Comparison of ENCODE assay signal across 23 cellular contexts in the genomic region with DNA sequence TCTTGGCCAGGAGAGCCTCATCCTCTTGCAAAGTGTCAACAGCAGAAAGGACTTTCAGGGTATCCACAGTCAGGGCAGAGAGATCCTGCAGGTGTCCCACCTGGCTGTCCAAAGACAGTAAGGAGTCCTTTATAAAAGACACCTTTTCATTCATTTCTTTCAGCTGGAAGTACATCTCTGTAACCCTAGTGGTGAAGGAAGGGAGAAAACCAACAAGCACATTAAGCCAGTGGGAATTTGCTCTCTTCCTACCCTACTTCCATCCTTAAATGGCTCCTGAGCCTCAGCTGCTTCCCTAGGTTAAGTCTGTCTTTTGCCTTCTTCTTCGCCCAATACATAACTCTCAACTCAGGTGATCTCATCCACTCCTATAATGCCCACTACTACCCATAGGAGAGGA.
A peak's percentile ranks its signal among the peaks of the same experiment; 100 is the strongest.
DNase-seq lines count a peak whose midpoint lies in the region; FAIRE-seq and TF ChIP-seq lines count a peak whose summit lies in the region.
"Had no signal": no experiment of that assay in that cellular context is flagged by ENCODE, and none has a peak within 500 bp of the region (broad histone marks: within the 10 kb centered on the region; RNA-seq: fewer than 3 reads in every experiment).

No MANE protein-coding gene starts in this region.

- H4K20me1 ChIP-seq in H1 (replicated peaks in 1 of 2; ENCODE audit: control insufficient read depth in 1 of 2, insufficient read depth in 2 of 2, low read length in 2 of 2) = no peaks in the 10 kb centered on the region
- H4K20me1 ChIP-seq: BLaER1 treated with 17β-estradiol and CSF1 and Interleukin-3, amounts not matched to agents 10 nM and 100 nM had no signal

- H3K4me1 ChIP-seq in H1 (replicated peaks in 1 of 4; ENCODE audit: control insufficient read depth in 3 of 4, insufficient read depth in 4 of 4, low read length in 3 of 4) = no peaks in the 10 kb centered on the region
- no peaks in the 10 kb centered on the region for H3K4me1 ChIP-seq in mesendoderm (ENCODE audit: control insufficient read depth, low read depth, low read length)
- H3K4me1 ChIP-seq in vagina = no peaks in the 10 kb centered on the region
- H3K4me1 ChIP-seq: SJCRH30 had no signal

- H4K8ac ChIP-seq in H1 (ENCODE audit: extremely low read depth, insufficient read depth, low read length) = no peak overlapping the region
- H4K8ac ChIP-seq in mesendoderm (ENCODE audit: low read depth, low read length) = no peak overlapping the region

- H2BK120ac ChIP-seq in H1 (replicated peaks; ENCODE audit: low read depth, low read length) (no peak overlapping the region), mesendoderm (ENCODE audit: low read depth, low read length) (no peak overlapping the region)

- no peak overlapping the region for H3K4me2 ChIP-seq in H1 (ENCODE audit: insufficient read depth in 1 of 2, low read depth in 2 of 2, low read length in 2 of 2)
- H3K4me2 ChIP-seq in mesendoderm (ENCODE audit: low read length) = no peak overlapping the region
- H3K4me2 ChIP-seq: BLaER1 treated with 17β-estradiol and CSF1 and Interleukin-3, amounts not matched to agents 10 nM and 100 nM had no signal

- no peak overlapping the region for H2AFZ ChIP-seq in H1 (ENCODE audit: low read length)

- no peak overlapping the region for H2BK5ac ChIP-seq in H1 (ENCODE audit: low read depth, low read length)
- no peak overlapping the region for H2BK5ac ChIP-seq in mesendoderm (ENCODE audit: low read length)

- H3K4ac ChIP-seq in H1 (replicated peaks; ENCODE audit: insufficient read length, low read depth, low read length) (no peak overlapping the region), mesendoderm (ENCODE audit: low read depth, low read length) (no peak overlapping the region)

- H3K4me3 ChIP-seq in H1 (ENCODE audit: extremely low read depth in 1 of 4, insufficient read depth in 2 of 4, low read depth in 3 of 4, low read length in 4 of 4) (no peak overlapping the region), mesendoderm (ENCODE audit: low read length) (no peak overlapping the region), vagina (no peak overlapping the region)
- H3K4me3 ChIP-seq: BLaER1 treated with 17β-estradiol and CSF1 and Interleukin-3, amounts not matched to agents 10 nM and 100 nM; MG63; SJCRH30 had no signal

- WGBS in H1 (ENCODE audit: extremely low coverage in 1 of 2, insufficient coverage in 1 of 2, insufficient read length in 1 of 2, insufficient replicate concordance in 2 of 2, low coverage in 1 of 2, low lambda C conversion rate in 2 of 2, missing lambda C conversion rate in 1 of 2), 2 experiments = 86% methylated on average over 1 of the region's 1 CpG; no CpG with 5 or more reads in 1 of the 2 experiments
- WGBS in mesendoderm (ENCODE audit: extremely low coverage, insufficient coverage, low lambda C conversion rate) = no CpG with 5 or more reads among the region's 1 CpG

- in situ Hi-C loops in SK-MEL-5 (cut with HindIII; ENCODE audit: low pct_unique_long_range_greater_than_20kb, low sequenced_read_pairs) = no loop called here

- TF ChIP-seq POLR2A in H1 (IDR thresholded peaks at IDR 0.05; ENCODE audit: control extremely low read depth in 1 of 2, low read depth in 2 of 2, low read length in 2 of 2) = no peak
- no peak for TF ChIP-seq POLR2A in vagina (IDR thresholded peaks at IDR 0.05)

- TF ChIP-seq CTCF in GM12872 (IDR thresholded peaks at IDR 0.05; ENCODE audit: insufficient read depth, low read depth, low read length) (0 out of 3 replicates have a peak, but pooled peaks have one; percentile 8), H1 (IDR thresholded peaks at IDR 0.05; ENCODE audit: control extremely low read depth in 1 of 3, insufficient read depth in 1 of 3, low read depth in 1 of 3, low read length in 3 of 3) (peak in 1 of 3 experiments; percentile 42; a peak in 1 of 4 replicates), vagina (IDR thresholded peaks at IDR 0.05) (no peak)

- H4K91ac ChIP-seq in H1 (replicated peaks; ENCODE audit: insufficient read length, low read length) = no peak overlapping the region

- H3K27me3 ChIP-seq in H1 (replicated peaks in 1 of 4; ENCODE audit: control insufficient read depth in 3 of 4, extremely low read depth in 1 of 4, insufficient read depth in 3 of 4, low read length in 3 of 4) = no peaks in the 10 kb centered on the region
- no peaks in the 10 kb centered on the region for H3K27me3 ChIP-seq in mesendoderm (ENCODE audit: insufficient read depth, low read length, poor library complexity)
- no peaks in the 10 kb centered on the region for H3K27me3 ChIP-seq in vagina
- H3K27me3 ChIP-seq: BLaER1 treated with 17β-estradiol and CSF1 and Interleukin-3, amounts not matched to agents 10 nM and 100 nM; MG63; SJCRH30 had no signal

- intact Hi-C loops in vagina (cut with DNase I) = no loop called here

- no peak overlapping the region for H2BK15ac ChIP-seq in H1 (ENCODE audit: low read length)
- no peak overlapping the region for H2BK15ac ChIP-seq in mesendoderm (replicated peaks; ENCODE audit: low read depth)

- H2AK5ac ChIP-seq in H1 (ENCODE audit: low read depth, low read length) (no peak overlapping the region), mesendoderm (ENCODE audit: low read length) (no peak overlapping the region)

- H3K9me3 ChIP-seq in H1 (ENCODE audit: insufficient read depth in 2 of 2, low read depth in 1 of 2, low read length in 1 of 2) = no peaks in the 10 kb centered on the region
- H3K9me3 ChIP-seq in vagina = no peaks in the 10 kb centered on the region
- H3K9me3 ChIP-seq: BLaER1 treated with 17β-estradiol and CSF1 and Interleukin-3, amounts not matched to agents 10 nM and 100 nM; MG63; SJCRH30 had no signal

- H3K18ac ChIP-seq in H1 (ENCODE audit: extremely low read depth, low read length) = no peak overlapping the region
- no peak overlapping the region for H3K18ac ChIP-seq in mesendoderm (ENCODE audit: low read length)

- TF ChIP-seq EP300 in H1 (IDR thresholded peaks at IDR 0.05; ENCODE audit: borderline replicate concordance in 1 of 2, low read depth in 2 of 2, low read length in 2 of 2) = no peak

- H3K14ac ChIP-seq in H1 (ENCODE audit: insufficient read length) = no peak overlapping the region

- peak; percentile 66 for FAIRE-seq in H1 (lab: Jason Lieb, UNC)

- no peak overlapping the region for H2BK12ac ChIP-seq in H1 (ENCODE audit: low read depth, low read length)

- H4K5ac ChIP-seq in H1 (ENCODE audit: insufficient read length, low read depth, low read length) = no peak overlapping the region
- H4K5ac ChIP-seq in mesendoderm (ENCODE audit: low read length) = no peak overlapping the region

- no peak for TF ChIP-seq RAD21 in H1 (IDR thresholded peaks at IDR 0.05 in 1 of 2, conservative IDR thresholded peaks at IDR 0.05 in 1 of 2; ENCODE audit: low read depth in 2 of 2, low read length in 2 of 2)

- H2BK20ac ChIP-seq in H1 (ENCODE audit: low read length) = no peak overlapping the region

- POLR2A ChIA-PET in H1 (lab: Charles Lee; ENCODE audit: partially characterized antibody) = no interaction called here

- H3K79me1 ChIP-seq in H1 (ENCODE audit: low read depth, low read length) = no peaks in the 10 kb centered on the region
- no peaks in the 10 kb centered on the region for H3K79me1 ChIP-seq in mesendoderm (ENCODE audit: low read length)

- H3K23ac ChIP-seq in H1 (ENCODE audit: insufficient read length) = no peak overlapping the region
- no peak overlapping the region for H3K23ac ChIP-seq in mesendoderm (ENCODE audit: low read length)

- no peak overlapping the region for H3K27ac ChIP-seq in H1 (ENCODE audit: low read depth, low read length)
- H3K27ac ChIP-seq in mesendoderm (ENCODE audit: low read depth, low read length) = no peak overlapping the region
- H3K27ac ChIP-seq in vagina = no peak overlapping the region
- H3K27ac ChIP-seq: BLaER1 treated with 17β-estradiol and CSF1 and Interleukin-3, amounts not matched to agents 10 nM and 100 nM; SJCRH30 had no signal

- H3K56ac ChIP-seq in H1 (replicated peaks; ENCODE audit: insufficient read length, low read depth, low read length) (no peak overlapping the region), mesendoderm (ENCODE audit: low read length) (no peak overlapping the region)

- H3K9ac ChIP-seq in H1 (replicated peaks in 1 of 4; ENCODE audit: extremely low read depth in 1 of 4, low read depth in 3 of 4, low read length in 3 of 4) (no peak overlapping the region), mesendoderm (ENCODE audit: low read length) (no peak overlapping the region)
- H3K9ac ChIP-seq: BLaER1 treated with 17β-estradiol and CSF1 and Interleukin-3, amounts not matched to agents 10 nM and 100 nM had no signal

- H3K36me3 ChIP-seq in H1 (ENCODE audit: control insufficient read depth in 2 of 4, insufficient read depth in 4 of 4, low read length in 3 of 4) = no peaks in the 10 kb centered on the region
- H3K36me3 ChIP-seq in mesendoderm (ENCODE audit: control insufficient read depth, insufficient read depth, low read length) = no peaks in the 10 kb centered on the region
- no peaks in the 10 kb centered on the region for H3K36me3 ChIP-seq in vagina
- H3K36me3 ChIP-seq: BLaER1 treated with 17β-estradiol and CSF1 and Interleukin-3, amounts not matched to agents 10 nM and 100 nM; MG63; SJCRH30 had no signal

- DNase-seq in SK-MEL-5 (ENCODE audit: low read depth, low spot score) = peak; percentile 7
- no peak for DNase-seq in H1 (ENCODE audit: low read depth in 1 of 2, low spot score in 2 of 2)
- DNase-seq in mesendoderm = peak; percentile 16
- DNase-seq in activated CD4-positive, alpha-beta T cell treated with anti-CD3 and anti-CD28 coated beads for 48 hours = no peak
- no peak for DNase-seq in vagina (ENCODE audit: extremely low spot score in 2 of 2)
- DNase-seq in NCI-H446 (lab: John Stamatoyannopoulos, UW) = no peak
- DNase-seq in HCEC 1CT = no peak
- DNase-seq: AML-193; CD4-positive, alpha-beta T cell; COR-L47; DMS53; GOT3; KG1; MG63; NCI-H2029; NCI-H446 treated with DMSO at 0.1 percent for 48 hours; NCI-H526; NCI-H82; NK-92 treated with Interleukin-12 subunit alpha and Interleukin-12 subunit beta, amount 100 ng/mL, for 24 hours; PC-3; SJCRH30 had no signal

- no peaks in the 10 kb centered on the region for H3K23me2 ChIP-seq in H1 (ENCODE audit: low read depth, low read length)

- CTCF ChIA-PET in H1 (lab: Charles Lee; ENCODE audit: partially characterized antibody) = interaction anchor here (0.6 to 2.1 kb wide), 6 partner anchors 10 to 1079 kb away, joined by 3 to 6 read pairs (median 4); no protein-coding TSS in a partner anchor

- H3K79me2 ChIP-seq in H1 (ENCODE audit: control insufficient read depth in 1 of 2, insufficient read depth in 2 of 2, low read length in 2 of 2) (no peaks in the 10 kb centered on the region), mesendoderm (ENCODE audit: control insufficient read depth, insufficient read depth, low read length) (no peaks in the 10 kb centered on the region)

TF ChIP-seq in H1, 55 proteins besides CTCF, POLR2A, EP300 and RAD21 (continues in another document):
- TF ChIP-seq POLR2AphosphoS5 (IDR thresholded peaks at IDR 0.05; ENCODE audit: low read depth, low read length) (no peak), ASH2L (IDR thresholded peaks at IDR 0.05; ENCODE audit: low read length) (no peak), SIN3A (conservative IDR thresholded peaks at IDR 0.05 in 1 of 2, IDR thresholded peaks at IDR 0.05 in 1 of 2; ENCODE audit: low read depth in 1 of 2, low read length in 2 of 2) (no peak), JUN (IDR thresholded peaks at IDR 0.05; ENCODE audit: low read depth, low read length) (no peak), NRF1 (IDR thresholded peaks at IDR 0.05; ENCODE audit: low read depth, low read length) (no peak), TBP (IDR thresholded peaks at IDR 0.05; ENCODE audit: low read depth, low read length) (no peak)

Comparison
In these comparisons a context has a peak if more than half of its experiments do, and no peak if none do; other contexts are left out.
1. DNase-seq: peak in SK-MEL-5 (single experiment) and mesendoderm (single experiment); none in H1 (0 of 2), activated CD4-positive, alpha-beta T cell treated with anti-CD3 and anti-CD28 coated beads for 48 hours (single experiment), vagina (0 of 2), NCI-H446 (0 of 2) and HCEC 1CT (single experiment).